8 cellular contexts compared by ENCODE assay signal in genomic region chr6:27332692-27333641, GRCh38. TPM values are rescaled to one million over a fixed set of nuclear protein-coding genes. Genes with fewer than 3 reads are reported as not detected.
DNase-seq lines count a peak whose midpoint lies in the region; ATAC-seq and TF ChIP-seq lines count a peak whose summit lies in the region.

No MANE protein-coding gene starts in this region.

- peaks cover 8% of the 10 kb centered on the region for H3K4me1 Mint-ChIP-seq in activated naive CD4-positive, alpha-beta T cell treated with anti-CD3 and anti-CD28 coated beads, Interleukin-2, amount 50 U/mL, for 24 hours

- peaks cover 28% of the 10 kb centered on the region for H3K27me3 Mint-ChIP-seq in activated naive CD4-positive, alpha-beta T cell treated with anti-CD3 and anti-CD28 coated beads, Interleukin-2, amount 50 U/mL, for 24 hours

- no peak for TF ChIP-seq CTCF in AG09309 (IDR thresholded peaks at IDR 0.05; ENCODE audit: control insufficient read depth, insufficient read depth, low read depth, low read length, missing control alignments)

- H3K27ac Mint-ChIP-seq in activated naive CD4-positive, alpha-beta T cell treated with anti-CD3 and anti-CD28 coated beads, Interleukin-2, amount 50 U/mL, for 24 hours = peak overlapping the region; percentile 85

- DNase-seq in AG09309 (ENCODE audit: low read depth) (peak; percentile 8), H7 (peak; percentile 57), iPS-NIHi11 (ENCODE audit: low spot score) (peak; percentile 76), HT-29 (ENCODE audit: low spot score) (no peak)
- peak in 2 of 3 donors; percentile 9 to 41 for DNase-seq in stimulated activated CD4-positive, alpha-beta T cell treated with anti-CD3 and anti-CD28 coated beads, TNF-alpha, amount 100 ng/mL, for 48 hours (ENCODE audit: low read depth in 3 of 3)

- no peaks in the 10 kb centered on the region for H3K9me3 Mint-ChIP-seq in activated naive CD4-positive, alpha-beta T cell treated with anti-CD3 and anti-CD28 coated beads, Interleukin-2, amount 50 U/mL, for 24 hours

- H3K4me3 Mint-ChIP-seq in activated naive CD4-positive, alpha-beta T cell treated with anti-CD3 and anti-CD28 coated beads, Interleukin-2, amount 50 U/mL, for 24 hours = peak overlapping the region; percentile 78

- H3K4me3 ChIP-seq in AG09309 (ENCODE audit: control insufficient read depth, low read depth, low read length) = peak overlapping the region; percentile 20
- H3K4me3 ChIP-seq in H7 (ENCODE audit: insufficient read depth, low read depth, low read length) = peak overlapping the region; percentile 60

- no peaks in the 10 kb centered on the region for H3K36me3 ChIP-seq in H7 (replicated peaks; ENCODE audit: control insufficient read depth, insufficient read depth, low read length)

- no peaks in the 10 kb centered on the region for H3K27me3 ChIP-seq in H7 (ENCODE audit: control insufficient read depth, insufficient read depth, low read length)

- no peaks in the 10 kb centered on the region for H3K36me3 Mint-ChIP-seq in activated naive CD4-positive, alpha-beta T cell treated with anti-CD3 and anti-CD28 coated beads, Interleukin-2, amount 50 U/mL, for 24 hours

- ATAC-seq in GM18520 (IDR thresholded peaks at IDR 0.05; ENCODE audit: unreplicated experiment) = no peak

TF ChIP-seq in PFSK-1, 5 proteins besides CTCF, POLR2A, EP300 and RAD21:
- TF ChIP-seq SIN3A (IDR thresholded peaks at IDR 0.05; ENCODE audit: borderline replicate concordance, insufficient read depth, low read length) (0 out of 2 replicates have a peak, but pooled peaks have one; percentile 31), POLR2AphosphoS5 (IDR thresholded peaks at IDR 0.05; ENCODE audit: low read depth, low read length) (no peak), TAF1 (IDR thresholded peaks at IDR 0.05; ENCODE audit: borderline replicate concordance, insufficient read depth, low read length) (peak; percentile 48; the same call in 1 of the 2 replicates)

RNA-seq across cellular contexts. Expression of gene POM121L2, which starts 20.9 kb away (rescaled TPM):
- total RNA-seq in H7 (2014; rRNA removed; shearing (Covaris generic)) = 0.03 TPM in 1 of 2 replicates, not detected in the other
- not detected for polyA plus RNA-seq in PFSK-1 (2012; ENCODE audit: insufficient read length, low read depth)
- not detected in 2 replicates for total RNA-seq in HT-29 (2014; rRNA removed; shearing (Covaris generic))

RNA-seq across cellular contexts. Expression of gene ZNF391, which starts 55.6 kb away (rescaled TPM):
- total RNA-seq in H7 (2014; rRNA removed; shearing (Covaris generic)) = 3.1 and 5.1 TPM in 2 replicates
- polyA plus RNA-seq in PFSK-1 (2012; ENCODE audit: insufficient read length, low read depth) = 0.25 TPM
- total RNA-seq in HT-29 (2014; rRNA removed; shearing (Covaris generic)) = 0.03 and 0.33 TPM in 2 replicates
